ENCODE assay signal across 8 cellular contexts in genomic region chr1:39269791-39270342, GRCh38.
DNase-seq lines count a peak whose midpoint lies in the region; ATAC-seq and TF ChIP-seq lines count a peak whose summit lies in the region.

No MANE protein-coding gene starts in this region.

- peaks cover 99% of the 10 kb centered on the region for H3K79me2 ChIP-seq in neural progenitor cell (ENCODE audit: low read depth)

- H3K4me3 ChIP-seq in GM12875 (ENCODE audit: low read depth, low read length), result peak overlapping the region; percentile 47
- peak overlapping the region; percentile 15 for H3K4me3 ChIP-seq in choroid plexus epithelial cell (ENCODE audit: low read depth, low read length)
- H3K4me3 ChIP-seq in neural progenitor cell, result peak overlapping the region; percentile 2

- H3F3A ChIP-seq in neural progenitor cell (ENCODE audit: low read depth), result peaks cover 45% of the 10 kb centered on the region

- ATAC-seq in GM21737 (IDR thresholded peaks at IDR 0.05; ENCODE audit: unreplicated experiment), result peak; percentile 59

- peaks cover 61% of the 10 kb centered on the region for H4K20me1 ChIP-seq in neural progenitor cell (ENCODE audit: low read depth)

- no peaks in the 10 kb centered on the region for H3K36me3 ChIP-seq in neural progenitor cell

- H3K27ac ChIP-seq in neural progenitor cell, result peak overlapping the region; percentile 71

- H2AFZ ChIP-seq in neural progenitor cell (replicated peaks), result no peak overlapping the region

- no peak overlapping the region for H3K9ac ChIP-seq in neural progenitor cell

- DNase-seq in NCI-H2029 (lab: John Stamatoyannopoulos, UW) (peak; percentile 94), choroid plexus epithelial cell (ENCODE audit: low read depth) (peak; percentile 84), neural progenitor cell (ENCODE audit: low spot score) (peak; percentile 56), HuH-7.5 (ENCODE audit: low spot score) (no peak), NCI-H2227 treated with DMSO at 0.1 percent for 48 hours (lab: John Stamatoyannopoulos, UW) (no peak)
- no peak for DNase-seq in activated CD8-positive, alpha-beta memory T cell treated with anti-CD3 and anti-CD28 coated beads, Interleukin-2, amount 50 U/mL, for 4 hours

- H3K27ac Mint-ChIP-seq in neural progenitor cell, result peak overlapping the region; percentile 36

- H3K4me1 ChIP-seq in neural progenitor cell, result peaks cover 69% of the 10 kb centered on the region

- no peaks in the 10 kb centered on the region for H3K27me3 ChIP-seq in neural progenitor cell

- no peaks in the 10 kb centered on the region for H3K9me3 Mint-ChIP-seq in neural progenitor cell

- peak overlapping the region; percentile 69 for H3K4me2 ChIP-seq in neural progenitor cell

- no peak for TF ChIP-seq CTCF in GM12875 (IDR thresholded peaks at IDR 0.05; ENCODE audit: borderline replicate concordance, insufficient read depth, low read depth, low read length)
- no peak for TF ChIP-seq CTCF in choroid plexus epithelial cell (conservative IDR thresholded peaks at IDR 0.05; ENCODE audit: low read depth, low read length)
- no peak for TF ChIP-seq CTCF in neural progenitor cell (IDR thresholded peaks at IDR 0.05)

- no peaks in the 10 kb centered on the region for H3K9me3 ChIP-seq in neural progenitor cell (ENCODE audit: low read depth)

- H3K4me3 Mint-ChIP-seq in neural progenitor cell, result peak overlapping the region; percentile 80

- peaks cover 9% of the 10 kb centered on the region for H3K36me3 Mint-ChIP-seq in neural progenitor cell

- peaks cover 7% of the 10 kb centered on the region for H3K27me3 Mint-ChIP-seq in neural progenitor cell (ENCODE audit: insufficient read depth, low read depth)

- H3K4me1 Mint-ChIP-seq in neural progenitor cell, result peaks cover 74% of the 10 kb centered on the region

Comparison
In these comparisons a context has a peak if more than half of its experiments do, and no peak if none do; other contexts are left out.
1. DNase-seq: peak in NCI-H2029 (single experiment), choroid plexus epithelial cell (single experiment) and neural progenitor cell (single experiment); none in HuH-7.5 (single experiment), NCI-H2227 treated with DMSO at 0.1 percent for 48 hours (single experiment) and activated CD8-positive, alpha-beta memory T cell treated with anti-CD3 and anti-CD28 coated beads, Interleukin-2, amount 50 U/mL, for 4 hours (single experiment).
2. Peak in every context shown above with its lines, with median percentiles within 50 percentile points of each other: H3K4me3 ChIP-seq.